ENCODE assay signal across 1 cellular context in the genomic region with DNA sequence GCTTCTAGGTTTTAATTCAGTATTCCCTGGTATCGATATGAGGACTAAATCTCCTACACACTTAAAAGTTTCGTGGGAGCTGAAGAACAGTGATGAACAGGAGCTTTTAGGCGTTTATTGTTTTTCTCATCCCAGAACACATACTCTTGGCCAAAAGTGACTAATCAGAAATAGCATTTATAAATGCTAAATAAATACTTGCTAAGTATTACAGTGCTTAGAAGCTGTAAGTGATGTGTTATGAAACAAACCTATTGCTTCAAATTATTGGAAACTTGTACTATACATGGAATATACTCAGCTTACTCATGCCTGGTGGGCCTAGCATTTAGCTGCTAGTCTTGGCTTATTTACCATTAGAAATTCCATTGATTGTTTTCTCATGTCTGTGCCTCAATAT.
TF ChIP-seq lines count a peak whose summit lies in the region.

No MANE protein-coding gene starts in this region.

TF ChIP-seq in WTC11, 78 proteins besides CTCF, POLR2A, EP300 and RAD21:
- TF ChIP-seq, protein P1, sequence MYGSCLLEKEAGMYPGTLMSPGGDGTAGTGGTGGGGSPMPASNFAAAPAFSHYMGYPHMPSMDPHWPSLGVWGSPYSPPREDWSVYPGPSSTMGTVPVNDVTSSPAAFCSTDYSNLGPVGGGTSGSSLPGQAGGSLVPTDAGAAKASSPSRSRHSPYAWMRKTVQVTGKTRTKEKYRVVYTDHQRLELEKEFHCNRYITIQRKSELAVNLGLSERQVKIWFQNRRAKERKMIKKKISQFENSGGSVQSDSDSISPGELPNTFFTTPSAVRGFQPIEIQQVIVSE (CRISPR knock-in tag; IDR thresholded peaks at IDR 0.05; ENCODE audit: borderline replicate concordance) = no peak
- no peak for TF ChIP-seq CREM (CRISPR knock-in tag; IDR thresholded peaks at IDR 0.05)
- TF ChIP-seq, protein P2, sequence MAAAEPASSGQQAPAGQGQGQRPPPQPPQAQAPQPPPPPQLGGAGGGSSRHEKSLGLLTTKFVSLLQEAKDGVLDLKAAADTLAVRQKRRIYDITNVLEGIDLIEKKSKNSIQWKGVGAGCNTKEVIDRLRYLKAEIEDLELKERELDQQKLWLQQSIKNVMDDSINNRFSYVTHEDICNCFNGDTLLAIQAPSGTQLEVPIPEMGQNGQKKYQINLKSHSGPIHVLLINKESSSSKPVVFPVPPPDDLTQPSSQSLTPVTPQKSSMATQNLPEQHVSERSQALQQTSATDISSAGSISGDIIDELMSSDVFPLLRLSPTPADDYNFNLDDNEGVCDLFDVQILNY (CRISPR knock-in tag; IDR thresholded peaks at IDR 0.05) = no peak
- TF ChIP-seq TCF7 (CRISPR knock-in tag; IDR thresholded peaks at IDR 0.05; ENCODE audit: low read depth) = no peak
- TF ChIP-seq KAT7 (CRISPR knock-in tag; IDR thresholded peaks at IDR 0.05; ENCODE audit: borderline replicate concordance) = no peak
- no peak for TF ChIP-seq NFATC4 (CRISPR knock-in tag; IDR thresholded peaks at IDR 0.05)
- TF ChIP-seq ESRRA (CRISPR knock-in tag; IDR thresholded peaks at IDR 0.05; ENCODE audit: borderline replicate concordance) = no peak
- TF ChIP-seq ZBTB21 (CRISPR knock-in tag; IDR thresholded peaks at IDR 0.05; ENCODE audit: borderline replicate concordance) = no peak
- TF ChIP-seq, protein P3, sequence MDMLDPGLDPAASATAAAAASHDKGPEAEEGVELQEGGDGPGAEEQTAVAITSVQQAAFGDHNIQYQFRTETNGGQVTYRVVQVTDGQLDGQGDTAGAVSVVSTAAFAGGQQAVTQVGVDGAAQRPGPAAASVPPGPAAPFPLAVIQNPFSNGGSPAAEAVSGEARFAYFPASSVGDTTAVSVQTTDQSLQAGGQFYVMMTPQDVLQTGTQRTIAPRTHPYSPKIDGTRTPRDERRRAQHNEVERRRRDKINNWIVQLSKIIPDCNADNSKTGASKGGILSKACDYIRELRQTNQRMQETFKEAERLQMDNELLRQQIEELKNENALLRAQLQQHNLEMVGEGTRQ (CRISPR knock-in tag; IDR thresholded peaks at IDR 0.05) = no peak
- TF ChIP-seq, protein P4, sequence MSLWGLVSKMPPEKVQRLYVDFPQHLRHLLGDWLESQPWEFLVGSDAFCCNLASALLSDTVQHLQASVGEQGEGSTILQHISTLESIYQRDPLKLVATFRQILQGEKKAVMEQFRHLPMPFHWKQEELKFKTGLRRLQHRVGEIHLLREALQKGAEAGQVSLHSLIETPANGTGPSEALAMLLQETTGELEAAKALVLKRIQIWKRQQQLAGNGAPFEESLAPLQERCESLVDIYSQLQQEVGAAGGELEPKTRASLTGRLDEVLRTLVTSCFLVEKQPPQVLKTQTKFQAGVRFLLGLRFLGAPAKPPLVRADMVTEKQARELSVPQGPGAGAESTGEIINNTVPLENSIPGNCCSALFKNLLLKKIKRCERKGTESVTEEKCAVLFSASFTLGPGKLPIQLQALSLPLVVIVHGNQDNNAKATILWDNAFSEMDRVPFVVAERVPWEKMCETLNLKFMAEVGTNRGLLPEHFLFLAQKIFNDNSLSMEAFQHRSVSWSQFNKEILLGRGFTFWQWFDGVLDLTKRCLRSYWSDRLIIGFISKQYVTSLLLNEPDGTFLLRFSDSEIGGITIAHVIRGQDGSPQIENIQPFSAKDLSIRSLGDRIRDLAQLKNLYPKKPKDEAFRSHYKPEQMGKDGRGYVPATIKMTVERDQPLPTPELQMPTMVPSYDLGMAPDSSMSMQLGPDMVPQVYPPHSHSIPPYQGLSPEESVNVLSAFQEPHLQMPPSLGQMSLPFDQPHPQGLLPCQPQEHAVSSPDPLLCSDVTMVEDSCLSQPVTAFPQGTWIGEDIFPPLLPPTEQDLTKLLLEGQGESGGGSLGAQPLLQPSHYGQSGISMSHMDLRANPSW (CRISPR knock-in tag; conservative IDR thresholded peaks at IDR 0.05; ENCODE audit: low read depth) = no peak
- TF ChIP-seq, protein P5, sequence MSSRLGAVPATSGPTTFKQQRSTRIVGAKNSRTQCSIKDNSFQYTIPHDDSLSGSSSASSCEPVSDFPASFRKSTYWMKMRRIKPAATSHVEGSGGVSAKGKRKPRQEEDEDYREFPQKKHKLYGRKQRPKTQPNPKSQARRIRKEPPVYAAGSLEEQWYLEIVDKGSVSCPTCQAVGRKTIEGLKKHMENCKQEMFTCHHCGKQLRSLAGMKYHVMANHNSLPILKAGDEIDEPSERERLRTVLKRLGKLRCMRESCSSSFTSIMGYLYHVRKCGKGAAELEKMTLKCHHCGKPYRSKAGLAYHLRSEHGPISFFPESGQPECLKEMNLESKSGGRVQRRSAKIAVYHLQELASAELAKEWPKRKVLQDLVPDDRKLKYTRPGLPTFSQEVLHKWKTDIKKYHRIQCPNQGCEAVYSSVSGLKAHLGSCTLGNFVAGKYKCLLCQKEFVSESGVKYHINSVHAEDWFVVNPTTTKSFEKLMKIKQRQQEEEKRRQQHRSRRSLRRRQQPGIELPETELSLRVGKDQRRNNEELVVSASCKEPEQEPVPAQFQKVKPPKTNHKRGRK (CRISPR knock-in tag; IDR thresholded peaks at IDR 0.05; ENCODE audit: borderline replicate concordance) = no peak
- no peak for TF ChIP-seq EMX1 (CRISPR knock-in tag; IDR thresholded peaks at IDR 0.05)
- no peak for TF ChIP-seq MYBL2 (CRISPR knock-in tag; IDR thresholded peaks at IDR 0.05)
